ENCODE assay signal across 8 cellular contexts in the genomic region with DNA sequence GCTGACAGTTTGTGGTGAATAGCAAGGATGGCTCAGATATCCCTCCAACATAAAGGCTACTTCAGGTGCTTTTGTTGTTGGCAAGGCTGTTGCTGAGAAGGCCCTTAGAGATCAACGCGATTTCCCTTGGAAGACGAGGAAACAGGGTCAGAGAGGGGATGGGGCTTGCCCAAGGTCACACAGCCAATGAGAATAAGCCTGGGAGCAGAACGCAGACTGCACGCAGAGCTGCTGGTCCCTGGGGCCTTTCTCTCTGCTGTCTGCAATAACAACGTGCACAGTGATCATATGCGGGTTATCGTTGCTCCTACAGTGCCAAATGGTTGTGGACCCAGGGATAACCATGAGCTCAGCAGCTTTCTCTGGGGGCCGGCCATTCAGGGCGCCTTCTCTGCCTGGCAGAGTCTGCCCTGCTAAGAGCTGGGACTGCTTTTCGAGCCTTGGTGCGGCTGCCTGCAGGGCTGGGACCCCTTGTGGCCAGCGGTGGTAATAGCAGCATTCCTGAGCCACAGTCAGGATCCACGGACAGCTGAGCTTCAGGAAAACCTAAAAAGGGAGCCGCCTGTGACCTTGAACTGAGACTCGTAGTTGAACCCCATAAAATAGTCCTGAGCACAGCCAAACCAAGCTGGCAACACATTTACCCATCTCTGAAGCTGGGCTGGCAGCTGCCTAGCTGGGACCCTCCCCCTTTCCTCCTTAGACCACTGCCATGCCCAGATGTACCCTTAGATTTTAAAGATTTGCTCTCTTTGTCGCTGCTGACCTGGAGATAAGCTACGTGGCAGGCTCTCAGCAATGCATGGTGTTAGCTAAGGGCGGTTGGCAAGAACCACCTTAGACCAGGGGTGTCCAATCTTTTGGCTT. TPM values are rescaled to one million over a fixed set of nuclear protein-coding genes. Genes with fewer than 3 reads are reported as not detected.
DNase-seq lines count a peak whose midpoint lies in the region; ATAC-seq and TF ChIP-seq lines count a peak whose summit lies in the region.

No MANE protein-coding gene starts in this region.

- H3K36me3 Mint-ChIP-seq in activated T-helper 1 cell treated with anti-CD3 and anti-CD28 coated beads, Interleukin-12 subunit alpha, Interleukin-12 subunit beta, Interleukin-2, Interleukin-4 antibody, amounts not matched to agents 30 ng/mL and 10 ng/mL and 1 ng/mL, durations not matched to agents 14 hours and 24 hours and 36 hours (ENCODE audit: low read depth), result no peaks in the 10 kb centered on the region

- peak; percentile 93 for TF ChIP-seq CTCF in coronary artery (IDR thresholded peaks at IDR 0.05)

- intact Hi-C loops in activated T-helper 1 cell treated with anti-CD3 and anti-CD28 coated beads, Interleukin-12 subunit alpha, Interleukin-12 subunit beta, Interleukin-2, Interleukin-4 antibody, amounts not matched to agents 30 ng/mL and 10 ng/mL and 1 ng/mL, durations not matched to agents 14 hours and 24 hours and 36 hours (cut with micrococcal nuclease), result loop anchor here (1.0 kb wide), 1 partner anchor 43 kb away; no protein-coding TSS in a partner anchor

- peak overlapping the region; percentile 40 for H3K4me3 ChIP-seq in coronary artery

- H3K9me3 Mint-ChIP-seq in activated T-helper 1 cell treated with anti-CD3 and anti-CD28 coated beads, Interleukin-12 subunit alpha, Interleukin-12 subunit beta, Interleukin-2, Interleukin-4 antibody, amounts not matched to agents 30 ng/mL and 10 ng/mL and 1 ng/mL, durations not matched to agents 14 hours and 24 hours and 36 hours, result no peaks in the 10 kb centered on the region

- no peaks in the 10 kb centered on the region for H3K4me1 Mint-ChIP-seq in activated T-helper 1 cell treated with anti-CD3 and anti-CD28 coated beads, Interleukin-12 subunit alpha, Interleukin-12 subunit beta, Interleukin-2, Interleukin-4 antibody, amounts not matched to agents 30 ng/mL and 10 ng/mL and 1 ng/mL, durations not matched to agents 14 hours and 24 hours and 36 hours (ENCODE audit: low read depth)

- H3K27me3 Mint-ChIP-seq in activated T-helper 1 cell treated with anti-CD3 and anti-CD28 coated beads, Interleukin-12 subunit alpha, Interleukin-12 subunit beta, Interleukin-2, Interleukin-4 antibody, amounts not matched to agents 30 ng/mL and 10 ng/mL and 1 ng/mL, durations not matched to agents 14 hours and 24 hours and 36 hours (ENCODE audit: insufficient read depth), result no peaks in the 10 kb centered on the region

- ATAC-seq in GM18861 (IDR thresholded peaks at IDR 0.05; ENCODE audit: unreplicated experiment), result no peak

- H3K4me3 Mint-ChIP-seq in activated T-helper 1 cell treated with anti-CD3 and anti-CD28 coated beads, Interleukin-12 subunit alpha, Interleukin-12 subunit beta, Interleukin-2, Interleukin-4 antibody, amounts not matched to agents 30 ng/mL and 10 ng/mL and 1 ng/mL, durations not matched to agents 14 hours and 24 hours and 36 hours, result no peak overlapping the region

- no peak overlapping the region for H3K27ac Mint-ChIP-seq in activated T-helper 1 cell treated with anti-CD3 and anti-CD28 coated beads, Interleukin-12 subunit alpha, Interleukin-12 subunit beta, Interleukin-2, Interleukin-4 antibody, amounts not matched to agents 30 ng/mL and 10 ng/mL and 1 ng/mL, durations not matched to agents 14 hours and 24 hours and 36 hours

- DNase-seq in activated T-helper 1 cell treated with Interleukin-2 at 50 U/mL for 16 hours (ENCODE audit: low read depth) (peak; percentile 38), NCI-H146 treated with DMSO at 0.1 percent for 48 hours (lab: John Stamatoyannopoulos, UW; ENCODE audit: unreplicated experiment) (peak; percentile 10), coronary artery (ENCODE audit: low spot score) (no peak), left kidney (ENCODE audit: low read depth, low spot score) (peak; percentile 85)
- no peak for DNase-seq in activated T-helper 1 cell treated with anti-CD3 and anti-CD28 coated beads, Interleukin-12 subunit alpha, Interleukin-12 subunit beta, Interleukin-2, Interleukin-4 antibody, amounts not matched to agents 30 ng/mL and 10 ng/mL and 1 ng/mL, durations not matched to agents 14 hours and 24 hours and 36 hours (ENCODE audit: low spot score)
- DNase-seq in activated CD4-positive, alpha-beta T cell treated with anti-CD3 and anti-CD28 coated beads for 24 hours (ENCODE audit: low read depth in 2 of 2), result peak; percentile 46 to 55
- peak; percentile 64 for DNase-seq in stimulated activated CD4-positive, alpha-beta T cell treated with anti-CD3 and anti-CD28 coated beads, Interleukin-4, amount 100 ng/mL, for 1 hour

- H3K27ac ChIP-seq in coronary artery, result no peak overlapping the region

RNA-seq across cellular contexts. Expression of a gene that starts 39.8 kb away (rescaled TPM):
- not detected in 2 replicates for total RNA-seq in activated T-helper 1 cell treated with anti-CD3 and anti-CD28 coated beads, Interleukin-12 subunit alpha, Interleukin-12 subunit beta, Interleukin-2, Interleukin-4 antibody, amounts not matched to agents 30 ng/mL and 10 ng/mL and 1 ng/mL, durations not matched to agents 14 hours and 24 hours and 36 hours

Comparison
In these comparisons a context has a peak if more than half of its experiments do, and no peak if none do; other contexts are left out.
1. DNase-seq: peak in activated T-helper 1 cell treated with Interleukin-2 at 50 U/mL for 16 hours (single experiment), NCI-H146 treated with DMSO at 0.1 percent for 48 hours (single experiment), activated CD4-positive, alpha-beta T cell treated with anti-CD3 and anti-CD28 coated beads for 24 hours (2 of 2), left kidney (single experiment) and stimulated activated CD4-positive, alpha-beta T cell treated with anti-CD3 and anti-CD28 coated beads, Interleukin-4, amount 100 ng/mL, for 1 hour (single experiment); none in activated T-helper 1 cell treated with anti-CD3 and anti-CD28 coated beads, Interleukin-12 subunit alpha, Interleukin-12 subunit beta, Interleukin-2, Interleukin-4 antibody, amounts not matched to agents 30 ng/mL and 10 ng/mL and 1 ng/mL, durations not matched to agents 14 hours and 24 hours and 36 hours (single experiment) and coronary artery (single experiment).